1 cellular context compared by ENCODE assay signal in the genomic region with DNA sequence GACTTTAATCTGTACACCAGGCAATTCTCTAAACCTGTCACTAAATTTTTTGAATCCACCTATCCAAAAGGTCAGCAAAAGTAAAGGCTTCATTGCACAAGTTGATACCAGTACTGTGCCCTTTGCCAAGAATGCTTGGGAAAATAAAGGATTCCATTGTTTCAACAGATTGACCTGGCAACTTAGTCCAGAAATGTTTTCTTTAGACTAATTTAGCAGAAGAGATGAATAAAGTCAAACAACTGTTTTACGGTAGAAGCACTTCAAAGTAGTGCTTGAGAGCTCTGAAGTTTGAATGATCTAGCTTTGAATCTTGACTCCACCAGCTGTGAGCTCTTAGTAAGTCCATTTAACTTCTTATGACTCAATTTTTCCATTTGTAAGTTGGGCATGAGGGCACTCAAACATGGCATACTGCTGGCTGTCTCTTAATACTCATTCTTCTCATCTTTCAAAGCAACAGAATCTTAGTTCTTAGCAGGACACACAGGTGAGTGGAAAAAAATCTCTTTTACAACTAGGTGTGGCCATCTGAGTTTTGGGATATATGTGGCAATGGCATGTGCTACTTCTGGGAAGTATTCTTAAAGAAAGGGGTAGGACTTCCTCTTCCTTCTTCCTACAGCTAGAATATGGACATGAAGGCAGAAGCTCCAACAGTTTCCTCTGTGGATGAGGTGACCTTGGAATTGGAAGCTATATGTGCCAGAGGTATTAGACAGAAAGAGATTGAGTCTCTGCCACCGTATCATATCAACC.
TF ChIP-seq lines count a peak whose summit lies in the region.

No MANE protein-coding gene starts in this region.

TF ChIP-seq in liver, 16 proteins besides CTCF, POLR2A, EP300 and RAD21:
- TF ChIP-seq, protein P1, sequence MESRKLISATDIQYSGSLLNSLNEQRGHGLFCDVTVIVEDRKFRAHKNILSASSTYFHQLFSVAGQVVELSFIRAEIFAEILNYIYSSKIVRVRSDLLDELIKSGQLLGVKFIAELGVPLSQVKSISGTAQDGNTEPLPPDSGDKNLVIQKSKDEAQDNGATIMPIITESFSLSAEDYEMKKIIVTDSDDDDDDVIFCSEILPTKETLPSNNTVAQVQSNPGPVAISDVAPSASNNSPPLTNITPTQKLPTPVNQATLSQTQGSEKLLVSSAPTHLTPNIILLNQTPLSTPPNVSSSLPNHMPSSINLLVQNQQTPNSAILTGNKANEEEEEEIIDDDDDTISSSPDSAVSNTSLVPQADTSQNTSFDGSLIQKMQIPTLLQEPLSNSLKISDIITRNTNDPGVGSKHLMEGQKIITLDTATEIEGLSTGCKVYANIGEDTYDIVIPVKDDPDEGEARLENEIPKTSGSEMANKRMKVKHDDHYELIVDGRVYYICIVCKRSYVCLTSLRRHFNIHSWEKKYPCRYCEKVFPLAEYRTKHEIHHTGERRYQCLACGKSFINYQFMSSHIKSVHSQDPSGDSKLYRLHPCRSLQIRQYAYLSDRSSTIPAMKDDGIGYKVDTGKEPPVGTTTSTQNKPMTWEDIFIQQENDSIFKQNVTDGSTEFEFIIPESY (IDR thresholded peaks at IDR 0.05) = peak; percentile 66
- TF ChIP-seq JUND (IDR thresholded peaks at IDR 0.05) = peak; percentile 97 to 98
- peak; percentile 90 for TF ChIP-seq NR2F2 (IDR thresholded peaks at IDR 0.05)
- TF ChIP-seq, protein P2, sequence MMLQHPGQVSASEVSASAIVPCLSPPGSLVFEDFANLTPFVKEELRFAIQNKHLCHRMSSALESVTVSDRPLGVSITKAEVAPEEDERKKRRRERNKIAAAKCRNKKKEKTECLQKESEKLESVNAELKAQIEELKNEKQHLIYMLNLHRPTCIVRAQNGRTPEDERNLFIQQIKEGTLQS (IDR thresholded peaks at IDR 0.05) = peak; percentile 84
- peak; percentile 92 to 93 for TF ChIP-seq HNF4A (conservative IDR thresholded peaks at IDR 0.05)
- peak; percentile 57 for TF ChIP-seq HNF4G (IDR thresholded peaks at IDR 0.05)
- peak; percentile 64 for TF ChIP-seq FOXA2 (IDR thresholded peaks at IDR 0.05)
- TF ChIP-seq SP1 (IDR thresholded peaks at IDR 0.05) = peak; percentile 88
- TF ChIP-seq, protein P3, sequence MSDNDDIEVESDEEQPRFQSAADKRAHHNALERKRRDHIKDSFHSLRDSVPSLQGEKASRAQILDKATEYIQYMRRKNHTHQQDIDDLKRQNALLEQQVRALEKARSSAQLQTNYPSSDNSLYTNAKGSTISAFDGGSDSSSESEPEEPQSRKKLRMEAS (IDR thresholded peaks at IDR 0.05) = peak; percentile 55
- peak; percentile 85 for TF ChIP-seq YY1 (IDR thresholded peaks at IDR 0.05)
- TF ChIP-seq EGR1 (IDR thresholded peaks at IDR 0.05; ENCODE audit: low read depth in 2 of 2) = peak; percentile 45 to 89
- TF ChIP-seq GABPA (IDR thresholded peaks at IDR 0.05 in 1 of 2, conservative IDR thresholded peaks at IDR 0.05 in 1 of 2) = no peak
- peak; percentile 32 for TF ChIP-seq TAF1 (conservative IDR thresholded peaks at IDR 0.05)
- TF ChIP-seq RXRA (IDR thresholded peaks at IDR 0.05) = peak; percentile 92 to 94
- TF ChIP-seq, protein P4, sequence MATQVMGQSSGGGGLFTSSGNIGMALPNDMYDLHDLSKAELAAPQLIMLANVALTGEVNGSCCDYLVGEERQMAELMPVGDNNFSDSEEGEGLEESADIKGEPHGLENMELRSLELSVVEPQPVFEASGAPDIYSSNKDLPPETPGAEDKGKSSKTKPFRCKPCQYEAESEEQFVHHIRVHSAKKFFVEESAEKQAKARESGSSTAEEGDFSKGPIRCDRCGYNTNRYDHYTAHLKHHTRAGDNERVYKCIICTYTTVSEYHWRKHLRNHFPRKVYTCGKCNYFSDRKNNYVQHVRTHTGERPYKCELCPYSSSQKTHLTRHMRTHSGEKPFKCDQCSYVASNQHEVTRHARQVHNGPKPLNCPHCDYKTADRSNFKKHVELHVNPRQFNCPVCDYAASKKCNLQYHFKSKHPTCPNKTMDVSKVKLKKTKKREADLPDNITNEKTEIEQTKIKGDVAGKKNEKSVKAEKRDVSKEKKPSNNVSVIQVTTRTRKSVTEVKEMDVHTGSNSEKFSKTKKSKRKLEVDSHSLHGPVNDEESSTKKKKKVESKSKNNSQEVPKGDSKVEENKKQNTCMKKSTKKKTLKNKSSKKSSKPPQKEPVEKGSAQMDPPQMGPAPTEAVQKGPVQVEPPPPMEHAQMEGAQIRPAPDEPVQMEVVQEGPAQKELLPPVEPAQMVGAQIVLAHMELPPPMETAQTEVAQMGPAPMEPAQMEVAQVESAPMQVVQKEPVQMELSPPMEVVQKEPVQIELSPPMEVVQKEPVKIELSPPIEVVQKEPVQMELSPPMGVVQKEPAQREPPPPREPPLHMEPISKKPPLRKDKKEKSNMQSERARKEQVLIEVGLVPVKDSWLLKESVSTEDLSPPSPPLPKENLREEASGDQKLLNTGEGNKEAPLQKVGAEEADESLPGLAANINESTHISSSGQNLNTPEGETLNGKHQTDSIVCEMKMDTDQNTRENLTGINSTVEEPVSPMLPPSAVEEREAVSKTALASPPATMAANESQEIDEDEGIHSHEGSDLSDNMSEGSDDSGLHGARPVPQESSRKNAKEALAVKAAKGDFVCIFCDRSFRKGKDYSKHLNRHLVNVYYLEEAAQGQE (IDR thresholded peaks at IDR 0.05) = peak; percentile 81
- no peak for TF ChIP-seq FOXA1 (IDR thresholded peaks at IDR 0.05)
